24 cellular contexts compared by ENCODE assay signal in genomic region chr1:116446686-116447085, GRCh38.
"Had no signal": no experiment of that assay in that cellular context is flagged by ENCODE, and none has a peak within 500 bp of the region (broad histone marks: within the 10 kb centered on the region; RNA-seq: fewer than 3 reads in every experiment).

No MANE protein-coding gene starts in this region.

- H3K27ac Mint-ChIP-seq: dendritic cell treated with granulocyte-macrophage colony-stimulating factor and Interleukin-4, amounts not matched to agents 40 ng/mL and 50 ng/mL, for 4 days; effector memory CD8-positive, alpha-beta T cell; endodermal cell; memory B cell; naive thymus-derived CD4-positive, alpha-beta T cell had no signal

- H3K9me3 ChIP-seq: colonic mucosa, esophagus muscularis mucosa, gastrocnemius medialis, heart right ventricle, left lung, lower lobe of right lung had no signal

- H3K9me3 Mint-ChIP-seq: dendritic cell treated with granulocyte-macrophage colony-stimulating factor and Interleukin-4, amounts not matched to agents 40 ng/mL and 50 ng/mL, for 4 days; effector memory CD8-positive, alpha-beta T cell; endodermal cell; memory B cell; naive thymus-derived CD4-positive, alpha-beta T cell had no signal

- H3K4me3 Mint-ChIP-seq: dendritic cell treated with granulocyte-macrophage colony-stimulating factor and Interleukin-4, amounts not matched to agents 40 ng/mL and 50 ng/mL, for 4 days; effector memory CD8-positive, alpha-beta T cell; endodermal cell; memory B cell; naive thymus-derived CD4-positive, alpha-beta T cell had no signal

- H3K36me3 ChIP-seq: colonic mucosa, esophagus muscularis mucosa, gastrocnemius medialis, heart right ventricle, left lung, lower lobe of right lung had no signal

- H3K36me3 Mint-ChIP-seq: naive thymus-derived CD4-positive, alpha-beta T cell had no signal

- H3K4me1 Mint-ChIP-seq: memory B cell had no signal

- DNase-seq: colonic mucosa; cortex of kidney; effector CD8-positive, alpha-beta T cell; effector memory CD8-positive, alpha-beta T cell; endodermal cell; foreskin melanocyte; gastrocnemius medialis; glutamatergic neuron; head of caudate nucleus; heart right ventricle; hippocampal formation; left cardiac atrium; left lung; left ventricle myocardium superior; lower lobe of right lung; mesendoderm; midbrain; naive thymus-derived CD4-positive, alpha-beta T cell had no signal

- H3K27ac ChIP-seq: colonic mucosa, esophagus muscularis mucosa, gastrocnemius medialis, heart right ventricle, left lung, lower lobe of right lung had no signal

- ATAC-seq: effector memory CD8-positive, alpha-beta T cell; gastrocnemius medialis; heart right ventricle; left cardiac atrium; left lung; left ventricle myocardium superior; lower lobe of right lung; naive thymus-derived CD4-positive, alpha-beta T cell had no signal

- H3K4me1 ChIP-seq: colonic mucosa, esophagus muscularis mucosa, gastrocnemius medialis, heart right ventricle, left lung, lower lobe of right lung had no signal

- FAIRE-seq: endometrium, islet of Langerhans, keratinocyte had no signal

- H3K27me3 ChIP-seq: colonic mucosa, gastrocnemius medialis, heart right ventricle, left lung had no signal

- H3K4me3 ChIP-seq: colonic mucosa, esophagus muscularis mucosa, gastrocnemius medialis, heart right ventricle, left lung, lower lobe of right lung had no signal
